23 cellular contexts compared by ENCODE assay signal in genomic region chr12:2648406-2648805, GRCh38.
"Had no signal": no experiment of that assay in that cellular context is flagged by ENCODE, and none has a peak within 500 bp of the region (broad histone marks: within the 10 kb centered on the region; RNA-seq: fewer than 3 reads in every experiment).

No MANE protein-coding gene starts in this region.

- H3K4me3 ChIP-seq: colonic mucosa, gastrocnemius medialis, hepatocyte, left lung, psoas muscle, stomach, testis, tibial artery had no signal

- H3K4me1 ChIP-seq: colonic mucosa, gastrocnemius medialis, left lung, psoas muscle, testis, tibial artery had no signal

- H3K9me3 ChIP-seq: colonic mucosa, gastrocnemius medialis, left lung, psoas muscle, stomach, testis, tibial artery had no signal

- H3K36me3 ChIP-seq: colonic mucosa, gastrocnemius medialis, left lung had no signal

- H3K27ac ChIP-seq: colonic mucosa, gastrocnemius medialis, hepatocyte, left lung, psoas muscle, stomach, testis, tibial artery had no signal

- H3K27me3 ChIP-seq: colonic mucosa, hepatocyte, testis, tibial artery had no signal

- ATAC-seq: effector memory CD8-positive, alpha-beta T cell; gastrocnemius medialis; left cardiac atrium; left lung; naive thymus-derived CD4-positive, alpha-beta T cell; psoas muscle; right cardiac atrium; stimulated activated effector memory CD8-positive, alpha-beta T cell treated with anti-CD3 and anti-CD28 coated beads, Interleukin-12 subunit alpha, Interleukin-12 subunit beta, amount 100 ng/mL, for 72 hours had no signal

- DNase-seq: colonic mucosa; dermis blood vessel endothelial cell; effector memory CD8-positive, alpha-beta T cell; foreskin fibroblast; gastrocnemius medialis; left cardiac atrium; left lung; mesenchymal stem cell; midbrain; naive thymus-derived CD4-positive, alpha-beta T cell; nucleus accumbens; psoas muscle; small intestine; stimulated activated CD4-positive, alpha-beta T cell treated with anti-CD3 and anti-CD28 coated beads, Interleukin-12 subunit alpha, Interleukin-12 subunit beta, amount 100 ng/mL, for 4 hours; stimulated activated CD4-positive, alpha-beta T cell treated with anti-CD3 and anti-CD28 coated beads, Interleukin-1b, Interleukin-23, amount 100 ng/mL, for 48 hours; stimulated activated CD4-positive, alpha-beta T cell treated with anti-CD3 and anti-CD28 coated beads, Interleukin-4, amount 100 ng/mL, for 24 hours; stimulated activated naive CD4-positive, alpha-beta T cell treated with Interleukin-2 at 50 U/mL for 16 hours; stomach; testis had no signal
